Comparison of ENCODE assay signal across 26 cellular contexts in genomic region chr7:116617878-116618277, GRCh38. TPM values are rescaled to one million over a fixed set of nuclear protein-coding genes. Genes with fewer than 3 reads are reported as not detected.
"Had no signal": no experiment of that assay in that cellular context is flagged by ENCODE, and none has a peak within 500 bp of the region (broad histone marks: within the 10 kb centered on the region; RNA-seq: fewer than 3 reads in every experiment).

No MANE protein-coding gene starts in this region.

- H3K4me1 Mint-ChIP-seq: memory B cell; naive thymus-derived CD4-positive, alpha-beta T cell; stimulated activated memory B cell treated with anti-CD40 and anti-IgM and Interleukin-4, amounts not matched to agents 10 μg/mL and 1 μg/mL and 100 μg/mL, for 72 hours had no signal

- H3K36me3 Mint-ChIP-seq: mesothelial cell of epicardium, neural progenitor cell had no signal

- H3K27me3 ChIP-seq: esophagus muscularis mucosa, foreskin keratinocyte, gastroesophageal sphincter, hepatocyte, neural progenitor cell, sigmoid colon, testis, tibial artery had no signal

- H3K4me3 ChIP-seq: coronary artery, esophagus muscularis mucosa, gastroesophageal sphincter, heart left ventricle, hepatocyte, lung, neural progenitor cell, psoas muscle, sigmoid colon, testis, tibial artery had no signal

- H3K9ac ChIP-seq: neural progenitor cell had no signal

- H3K4me1 ChIP-seq: psoas muscle, sigmoid colon, testis, tibial artery had no signal

- H2AFZ ChIP-seq: hepatocyte, neural progenitor cell had no signal

- H3K79me2 ChIP-seq: hepatocyte had no signal

- DNase-seq: dermis blood vessel endothelial cell; effector memory CD4-positive, alpha-beta T cell; foreskin keratinocyte; heart left ventricle; kidney; naive thymus-derived CD4-positive, alpha-beta T cell; psoas muscle; right cardiac atrium; sigmoid colon; stimulated activated CD4-positive, alpha-beta T cell treated with anti-CD3 and anti-CD28 coated beads, Interleukin-4, amount 100 ng/mL, for 4 hours; stimulated activated naive CD8-positive, alpha-beta T cell treated with anti-CD3 and anti-CD28 coated beads, Interleukin-15, Interleukin-2, amounts not matched to agents 100 U/mL and 50 U/mL, for 24 hours; substantia nigra; testis; tibial artery had no signal

- H3K36me3 ChIP-seq: esophagus muscularis mucosa, gastroesophageal sphincter, heart left ventricle, neural progenitor cell, sigmoid colon, tibial artery had no signal

- H3K27ac Mint-ChIP-seq: memory B cell; mesothelial cell of epicardium; naive thymus-derived CD4-positive, alpha-beta T cell; nephron; neural progenitor cell; stimulated activated memory B cell treated with anti-CD40 and anti-IgM and Interleukin-4, amounts not matched to agents 10 μg/mL and 1 μg/mL and 100 μg/mL, for 72 hours; type B pancreatic cell had no signal

- H3K4me3 Mint-ChIP-seq: memory B cell; mesothelial cell of epicardium; naive thymus-derived CD4-positive, alpha-beta T cell; nephron; neural progenitor cell; stimulated activated memory B cell treated with anti-CD40 and anti-IgM and Interleukin-4, amounts not matched to agents 10 μg/mL and 1 μg/mL and 100 μg/mL, for 72 hours; type B pancreatic cell had no signal

- H3K9me3 ChIP-seq: psoas muscle, testis had no signal

- H3K27ac ChIP-seq: coronary artery, esophagus muscularis mucosa, foreskin keratinocyte, gastroesophageal sphincter, heart left ventricle, hepatocyte, neural progenitor cell, psoas muscle, sigmoid colon, testis, tibial artery had no signal

- ATAC-seq: foreskin keratinocyte; gastroesophageal sphincter; heart left ventricle; left lobe of liver; psoas muscle; right cardiac atrium; stimulated activated naive CD8-positive, alpha-beta T cell treated with anti-CD3 and anti-CD28 coated beads, Interleukin-15, Interleukin-2, amounts not matched to agents 100 U/mL and 50 U/mL, for 24 hours had no signal

- H3K4me2 ChIP-seq: hepatocyte, neural progenitor cell had no signal

RNA-seq across cellular contexts. Expression of gene MET, which starts 54.1 kb away (rescaled TPM):
- polyA plus RNA-seq: naive thymus-derived CD4-positive, alpha-beta T cell had no signal
